In the genomic region with DNA sequence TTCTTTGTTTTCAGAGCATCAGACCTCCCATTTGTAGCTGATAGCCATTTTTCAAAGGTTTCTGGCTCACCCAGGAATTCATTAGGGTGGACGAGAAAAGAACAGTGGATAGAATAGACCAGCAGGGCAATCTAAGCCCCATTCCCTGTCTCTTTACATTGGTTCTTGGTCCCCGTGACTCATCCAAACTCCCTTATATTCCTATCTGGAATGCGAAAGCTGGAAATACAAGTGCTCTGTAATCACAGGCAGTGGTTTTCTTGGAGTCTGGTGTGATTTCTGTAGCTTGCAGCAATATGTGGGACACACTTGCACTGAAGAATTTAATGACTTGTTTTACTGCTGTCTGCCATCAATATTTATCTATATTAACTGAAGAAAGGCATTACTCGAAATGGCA, we compare ENCODE assay signal across 20 cellular contexts.
"Had no signal": no experiment of that assay in that cellular context is flagged by ENCODE, and none has a peak within 500 bp of the region (broad histone marks: within the 10 kb centered on the region; RNA-seq: fewer than 3 reads in every experiment).

No MANE protein-coding gene starts in this region.

- H3K27ac ChIP-seq: adrenal gland, lower lobe of right lung, right atrium auricular region, tibial artery, WERI-Rb-1 had no signal

- H3K36me3 Mint-ChIP-seq: activated naive CD4-positive, alpha-beta T cell treated with anti-CD3 and anti-CD28 coated beads, Interleukin-2, amount 50 U/mL, for 72 hours had no signal

- H3K9me3 Mint-ChIP-seq: activated naive CD4-positive, alpha-beta T cell treated with anti-CD3 and anti-CD28 coated beads, Interleukin-2, amount 50 U/mL, for 72 hours; activated T-helper 1 cell treated with anti-CD3 and anti-CD28 coated beads, Interleukin-12 subunit alpha, Interleukin-12 subunit beta, Interleukin-2, Interleukin-4 antibody, amounts not matched to agents 30 ng/mL and 10 ng/mL and 1 ng/mL, durations not matched to agents 14 hours and 24 hours and 36 hours; nephron progenitor cell had no signal

- H3K4me3 ChIP-seq: adrenal gland, lower lobe of right lung, right atrium auricular region, tibial artery had no signal

- H3K9me3 ChIP-seq: adrenal gland, lower lobe of right lung, right atrium auricular region, tibial artery had no signal

- H3K27me3 Mint-ChIP-seq: progenitor cell of endocrine pancreas had no signal

- DNase-seq: activated CD4-positive, alpha-beta T cell treated with anti-CD3 and anti-CD28 coated beads for 1 hour; activated gamma-delta T cell treated with Interleukin-2 at 50 U/mL for 16 hours; adrenal gland; foreskin fibroblast; glutamatergic neuron; hippocampal formation; left colon; lower lobe of right lung; midbrain; nephron progenitor cell; occipital lobe; stimulated activated naive CD8-positive, alpha-beta T cell treated with anti-CD3 and anti-CD28 coated beads, Interleukin-15, Interleukin-2, amounts not matched to agents 100 U/mL and 50 U/mL, for 24 hours; substantia nigra; T-helper 2 cell; tibial artery; WERI-Rb-1 had no signal

- H3K4me1 ChIP-seq: lower lobe of right lung, right atrium auricular region, tibial artery had no signal

- ATAC-seq: activated naive CD4-positive, alpha-beta T cell treated with anti-CD3 and anti-CD28 coated beads, Interleukin-2, amount 50 U/mL, for 72 hours; left colon; lower lobe of right lung; stimulated activated naive CD8-positive, alpha-beta T cell treated with anti-CD3 and anti-CD28 coated beads, Interleukin-15, Interleukin-2, amounts not matched to agents 100 U/mL and 50 U/mL, for 24 hours had no signal

- H3K36me3 ChIP-seq: adrenal gland, lower lobe of right lung, right atrium auricular region, tibial artery, WERI-Rb-1 had no signal

- H3K27me3 ChIP-seq: adrenal gland, right atrium auricular region, tibial artery had no signal

- H3K4me3 Mint-ChIP-seq: activated T-helper 1 cell treated with anti-CD3 and anti-CD28 coated beads, Interleukin-12 subunit alpha, Interleukin-12 subunit beta, Interleukin-2, Interleukin-4 antibody, amounts not matched to agents 30 ng/mL and 10 ng/mL and 1 ng/mL, durations not matched to agents 14 hours and 24 hours and 36 hours; nephron progenitor cell had no signal

- H3K27ac Mint-ChIP-seq: activated naive CD4-positive, alpha-beta T cell treated with anti-CD3 and anti-CD28 coated beads, Interleukin-2, amount 50 U/mL, for 72 hours; activated T-helper 1 cell treated with anti-CD3 and anti-CD28 coated beads, Interleukin-12 subunit alpha, Interleukin-12 subunit beta, Interleukin-2, Interleukin-4 antibody, amounts not matched to agents 30 ng/mL and 10 ng/mL and 1 ng/mL, durations not matched to agents 14 hours and 24 hours and 36 hours; nephron progenitor cell; progenitor cell of endocrine pancreas had no signal
